In genomic region chr5:50849554-50849953, GRCh38 we compare ENCODE assay signal across 1 cellular context.
TF ChIP-seq lines count a peak whose summit lies in the region.

No MANE protein-coding gene starts in this region.

TF ChIP-seq in SK-N-SH, 30 proteins besides CTCF, POLR2A, EP300 and RAD21 (continued from another document):
- TF ChIP-seq CHD2 (IDR thresholded peaks at IDR 0.05; ENCODE audit: low read length, partially characterized antibody), result no peak
- no peak for TF ChIP-seq MXI1 (IDR thresholded peaks at IDR 0.05; ENCODE audit: low read depth, low read length)
- no peak for TF ChIP-seq ELF1 (IDR thresholded peaks at IDR 0.05)
- no peak for TF ChIP-seq TAF1 (IDR thresholded peaks at IDR 0.05; ENCODE audit: borderline replicate concordance, low read depth, low read length)
